Comparison of ENCODE assay signal across 16 cellular contexts in genomic region chr10:117762819-117763172, GRCh38.
DNase-seq lines count a peak whose midpoint lies in the region; ATAC-seq and TF ChIP-seq lines count a peak whose summit lies in the region.
"Had no signal": no experiment of that assay in that cellular context is flagged by ENCODE, and none has a peak within 500 bp of the region (broad histone marks: within the 10 kb centered on the region; RNA-seq: fewer than 3 reads in every experiment).

No MANE protein-coding gene starts in this region.

- no peak overlapping the region for H2AFZ ChIP-seq in mammary epithelial cell (ENCODE audit: low read depth, low read length)

- 49% methylated on average over 9 of the region's 9 CpGs for WGBS in mammary epithelial cell (ENCODE audit: low coverage, missing lambda C conversion rate)
- 84 to 88% methylated on average over 4 to 9 of the region's 9 CpGs for WGBS in endodermal cell (ENCODE audit: insufficient coverage in 1 of 2, insufficient read length in 1 of 2), 2 experiments

- H3K27me3 Mint-ChIP-seq in MCF 10A (ENCODE audit: insufficient read depth, unreplicated experiment) = no peaks in the 10 kb centered on the region
- peaks cover 30% of the 10 kb centered on the region for H3K27me3 Mint-ChIP-seq in endodermal cell (ENCODE audit: insufficient read depth)

- H4K20me1 ChIP-seq in mammary epithelial cell (ENCODE audit: insufficient read depth, low read length) = no peaks in the 10 kb centered on the region

- H3K4me3 Mint-ChIP-seq in MCF 10A (ENCODE audit: unreplicated experiment) (no peak overlapping the region), endodermal cell (no peak overlapping the region)

- H3K9me3 ChIP-seq in mammary epithelial cell (replicated peaks; ENCODE audit: insufficient read depth, low read length) (no peaks in the 10 kb centered on the region), endodermal cell (ENCODE audit: control insufficient read depth, low read length) (no peaks in the 10 kb centered on the region), uterus (no peaks in the 10 kb centered on the region)

- peak; percentile 89 for DNase-seq in MCF 10A (ENCODE audit: unreplicated experiment)
- DNase-seq in mammary epithelial cell = no peak
- peak; percentile 87 for DNase-seq in NCI-H69 (lab: John Stamatoyannopoulos, UW)
- DNase-seq in endodermal cell = peak; percentile 33
- DNase-seq in uterus = peak; percentile 35 to 47
- no peak for DNase-seq in activated CD8-positive, alpha-beta memory T cell treated with anti-CD3 and anti-CD28 coated beads, Interleukin-2, amount 50 U/mL, for 48 hours
- DNase-seq: activated gamma-delta T cell treated with Interleukin-2 at 50 U/mL for 16 hours, DMS153, foreskin melanocyte, NCI-H1417, NCI-H526 had no signal

- CTCF ChIA-PET in MCF 10A (lab: Yijun Ruan, JAX) (interaction anchor here (0.6 to 1.2 kb wide), 5 partner anchors 8 to 282 kb away, joined by 3 to 5 read pairs (median 3); no protein-coding TSS in a partner anchor), mammary epithelial cell (lab: Charles Lee; ENCODE audit: low non-redundant PET) (interaction anchor here (0.6 kb wide), 1 partner anchor 28 kb away, joined by 3 read pairs; no protein-coding TSS in a partner anchor)

- dilution Hi-C loops in mammary epithelial cell (cut with HindIII; ENCODE audit: low sequenced_read_pairs) = no loop called here

- no peak for TF ChIP-seq CTCF in MCF 10A (IDR thresholded peaks at IDR 0.05; ENCODE audit: unreplicated experiment)
- TF ChIP-seq CTCF in mammary epithelial cell (conservative IDR thresholded peaks at IDR 0.05 in 1 of 2, IDR thresholded peaks at IDR 0.05 in 1 of 2; ENCODE audit: extremely low read depth in 1 of 2, insufficient read depth in 1 of 2, low read depth in 1 of 2, low read length in 2 of 2) = no peak
- TF ChIP-seq CTCF in endodermal cell (conservative IDR thresholded peaks at IDR 0.05) = no peak
- no peak for TF ChIP-seq CTCF in uterus (IDR thresholded peaks at IDR 0.05)

- H3K36me3 Mint-ChIP-seq in MCF 10A (ENCODE audit: insufficient read depth, unreplicated experiment) (no peaks in the 10 kb centered on the region), endodermal cell (ENCODE audit: low read depth) (no peaks in the 10 kb centered on the region)

- TF ChIP-seq POLR2A in uterus (IDR thresholded peaks at IDR 0.05) = no peak

- no peak overlapping the region for H3K27ac ChIP-seq in mammary epithelial cell (ENCODE audit: insufficient read depth, low read depth, low read length)
- no peak overlapping the region for H3K27ac ChIP-seq in endodermal cell (ENCODE audit: low read depth, low read length)
- no peak overlapping the region for H3K27ac ChIP-seq in uterus
- H3K27ac ChIP-seq: SJSA1, VCaP had no signal

- H3K9ac ChIP-seq in mammary epithelial cell (ENCODE audit: insufficient read depth, low read length) (no peak overlapping the region), endodermal cell (ENCODE audit: extremely low read depth, low read length, poor library complexity, severe bottlenecking) (no peak overlapping the region)

- H3K79me2 ChIP-seq in mammary epithelial cell (ENCODE audit: insufficient read depth, low read length) = no peaks in the 10 kb centered on the region

- peak overlapping the region; percentile 85 for H3K27ac Mint-ChIP-seq in MCF 10A (ENCODE audit: low read depth, unreplicated experiment)
- H3K27ac Mint-ChIP-seq in endodermal cell = no peak overlapping the region

- BruUV-seq in MCF 10A (replicated peaks; lab: Mats Ljungman, UMichigan) (no TSS peak), mammary epithelial cell (replicated peaks; lab: Mats Ljungman, UMichigan) (no TSS peak)

- ATAC-seq in HG03196 (IDR thresholded peaks at IDR 0.05; ENCODE audit: unreplicated experiment) (no peak), HG03354 (IDR thresholded peaks at IDR 0.05; ENCODE audit: poor library complexity, severe bottlenecking, unreplicated experiment) (no peak)

- H3K4me3 ChIP-seq in mammary epithelial cell (replicated peaks in 1 of 3; ENCODE audit: insufficient read depth in 1 of 3, low read depth in 2 of 3, low read length in 3 of 3) (no peak overlapping the region), endodermal cell (ENCODE audit: low read length) (no peak overlapping the region), uterus (no peak overlapping the region)
- H3K4me3 ChIP-seq: SJSA1, smooth muscle cell had no signal

- H3K4me1 Mint-ChIP-seq in MCF 10A (ENCODE audit: insufficient read depth, unreplicated experiment) (peaks cover 22% of the 10 kb centered on the region), endodermal cell (no peaks in the 10 kb centered on the region)

- intact Hi-C loops in MCF 10A (cut with micrococcal nuclease) (loop anchor here (5.0 to 10.0 kb wide), 2 partner anchors 110 to 282 kb away; partner anchors contain the start of gene RAB11FIP2), mammary epithelial cell (cut with micrococcal nuclease) (no loop called here), uterus (cut with DNase I; ENCODE audit: low total_unique reads) (no loop called here)

- no peaks in the 10 kb centered on the region for H3K27me3 ChIP-seq in mammary epithelial cell (ENCODE audit: insufficient read depth, low read length)
- peaks cover 3% of the 10 kb centered on the region for H3K27me3 ChIP-seq in endodermal cell (ENCODE audit: control insufficient read depth, insufficient read depth, low read length, poor library complexity, severe bottlenecking)
- no peaks in the 10 kb centered on the region for H3K27me3 ChIP-seq in uterus
- H3K27me3 ChIP-seq: SJSA1 had no signal

- H3K4me1 ChIP-seq in mammary epithelial cell (ENCODE audit: insufficient read depth, low read length) = no peaks in the 10 kb centered on the region
- H3K4me1 ChIP-seq in endodermal cell (ENCODE audit: control insufficient read depth, insufficient read depth, low read length) = no peaks in the 10 kb centered on the region
- no peaks in the 10 kb centered on the region for H3K4me1 ChIP-seq in uterus
- H3K4me1 ChIP-seq: SJSA1 had no signal

- H3K36me3 ChIP-seq in mammary epithelial cell (ENCODE audit: insufficient read depth, low read length) (no peaks in the 10 kb centered on the region), endodermal cell (ENCODE audit: control insufficient read depth, insufficient read depth, low read length) (no peaks in the 10 kb centered on the region), uterus (no peaks in the 10 kb centered on the region)
- H3K36me3 ChIP-seq: SJSA1 had no signal

- POLR2A ChIA-PET in MCF 10A (lab: Yijun Ruan, JAX) = interaction anchor here (1.1 to 2.0 kb wide), 5 partner anchors 13 to 110 kb away, joined by 3 to 6 read pairs (median 4); no protein-coding TSS in a partner anchor

- no peak overlapping the region for H3K4me2 ChIP-seq in mammary epithelial cell (ENCODE audit: insufficient read depth, low read depth, low read length)
- H3K4me2 ChIP-seq: smooth muscle cell had no signal

- in situ Hi-C loops in mammary epithelial cell (cut with MboI; ENCODE audit: low sequenced_read_pairs in 2 of 2) = no loop called here

- H3K9me3 Mint-ChIP-seq in MCF 10A (ENCODE audit: unreplicated experiment) (no peaks in the 10 kb centered on the region), endodermal cell (no peaks in the 10 kb centered on the region)

Comparison
In these comparisons a context has a peak if more than half of its experiments do, and no peak if none do; other contexts are left out.
1. DNase-seq: peak in MCF 10A (single experiment), NCI-H69 (single experiment), endodermal cell (single experiment) and uterus (2 of 2); none in mammary epithelial cell (single experiment) and activated CD8-positive, alpha-beta memory T cell treated with anti-CD3 and anti-CD28 coated beads, Interleukin-2, amount 50 U/mL, for 48 hours (single experiment).